In genomic region chr6:149551920-149552319, GRCh38 we compare ENCODE assay signal across 16 cellular contexts.
"Had no signal": no experiment of that assay in that cellular context is flagged by ENCODE, and none has a peak within 500 bp of the region (broad histone marks: within the 10 kb centered on the region; RNA-seq: fewer than 3 reads in every experiment).

No MANE protein-coding gene starts in this region.

- H3K36me3 Mint-ChIP-seq: naive thymus-derived CD4-positive, alpha-beta T cell; type B pancreatic cell had no signal

- H3K4me1 ChIP-seq: heart left ventricle, right atrium auricular region, thyroid gland had no signal

- H3K9me3 ChIP-seq: heart left ventricle, ovary, right atrium auricular region, thyroid gland had no signal

- DNase-seq: effector CD8-positive, alpha-beta T cell; foreskin melanocyte; heart left ventricle; kidney glomerular epithelial cell; naive thymus-derived CD4-positive, alpha-beta T cell; nephron progenitor cell; ovary; small intestine; stimulated activated CD4-positive, alpha-beta T cell treated with anti-CD3 and anti-CD28 coated beads, Interleukin-12 subunit alpha, Interleukin-12 subunit beta, amount 100 ng/mL, for 4 hours; stimulated activated naive CD4-positive, alpha-beta T cell; thyroid gland had no signal

- H3K36me3 ChIP-seq: heart left ventricle, ovary, right atrium auricular region, thyroid gland had no signal

- H3K27ac Mint-ChIP-seq: nephron progenitor cell, type B pancreatic cell had no signal

- H3K9me3 Mint-ChIP-seq: nephron progenitor cell, type B pancreatic cell had no signal

- H3K4me3 Mint-ChIP-seq: naive thymus-derived CD4-positive, alpha-beta T cell; nephron progenitor cell; type B pancreatic cell had no signal

- H3K27ac ChIP-seq: coronary artery, heart left ventricle, ovary, right atrium auricular region, thyroid gland had no signal

- ATAC-seq: naive thymus-derived CD4-positive, alpha-beta T cell had no signal

- H3K27me3 ChIP-seq: ovary, right atrium auricular region, thyroid gland had no signal

- H3K4me3 ChIP-seq: coronary artery, heart left ventricle, ovary, right atrium auricular region, thyroid gland had no signal

- FAIRE-seq: islet of Langerhans, small intestine, urothelium cell line had no signal
